Comparison of ENCODE assay signal across 8 cellular contexts in the genomic region with DNA sequence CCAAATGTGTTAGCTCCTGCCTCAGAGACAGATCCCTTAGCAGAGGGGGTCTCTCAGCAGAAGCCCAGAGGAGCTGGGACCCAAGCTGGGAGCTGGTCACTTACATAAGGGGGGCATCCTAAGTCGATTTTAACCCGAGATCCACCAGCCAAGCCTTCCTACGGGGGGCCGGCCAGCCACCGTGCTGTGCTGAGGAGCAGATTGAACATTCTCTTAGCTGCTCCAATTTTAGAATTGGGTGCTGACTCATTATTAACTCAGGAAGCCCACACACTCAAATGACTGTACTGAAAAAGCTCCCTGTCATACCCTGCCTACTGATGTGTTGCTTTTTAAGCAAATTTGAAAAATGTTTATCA.
DNase-seq lines count a peak whose midpoint lies in the region; ATAC-seq and TF ChIP-seq lines count a peak whose summit lies in the region.
"Not testable (repeated sequence)": the region's sequence is repeated elsewhere in the genome, so short reads cannot be mapped to it uniquely, and the experiment has no call there.

No MANE protein-coding gene starts in this region.

- not testable (repeated sequence) for H3K4me1 ChIP-seq in HUES48 (ENCODE audit: control insufficient read depth, insufficient read depth, low read length); right cardiac atrium (ENCODE audit: control insufficient read depth, insufficient read depth, low read length)
- peaks cover 30% of the 10 kb centered on the region for H3K4me1 ChIP-seq in skeletal muscle satellite cell (ENCODE audit: control insufficient read depth, insufficient read depth, low read length)

- not testable (repeated sequence) for H3K9ac ChIP-seq in HUES48 (ENCODE audit: low read depth, low read length)
- H3K9ac ChIP-seq in skeletal muscle satellite cell (ENCODE audit: low read depth, low read length): peak overlapping the region; percentile 94

- not testable (repeated sequence) for H3K27me3 ChIP-seq in HUES48 (ENCODE audit: control insufficient read depth, insufficient read depth, low read length); brain microvascular endothelial cell (replicated peaks); right cardiac atrium (ENCODE audit: control insufficient read depth, insufficient read depth); skeletal muscle satellite cell (ENCODE audit: control insufficient read depth, insufficient read depth, low read length)

- 3% methylated on average over 5 of the region's 5 CpGs for WGBS in right cardiac atrium

- in situ Hi-C loops in brain microvascular endothelial cell (cut with HindIII; ENCODE audit: low pct_ligation_motif_present, low sequenced_read_pairs): not testable (repeated sequence)

- intact Hi-C loops in right cardiac atrium (cut with DNase I): not testable (repeated sequence)

- DNase-seq in AG10803 (ENCODE audit: low read depth); brain microvascular endothelial cell: not testable (repeated sequence)
- DNase-seq in right cardiac atrium: peak in 2 of 3 donors; percentile 40 to 53

- not testable (repeated sequence) for H3K36me3 ChIP-seq in HUES48 (ENCODE audit: control insufficient read depth, insufficient read depth, low read length); brain microvascular endothelial cell (replicated peaks); skeletal muscle satellite cell (ENCODE audit: insufficient read depth, low read length)

- not testable (repeated sequence) for TF ChIP-seq CTCF in AG10803 (conservative IDR thresholded peaks at IDR 0.05; ENCODE audit: low read length); brain microvascular endothelial cell (IDR thresholded peaks at IDR 0.05; ENCODE audit: low read depth, low read length, missing control alignments)

- H3K9me3 ChIP-seq in HUES48 (ENCODE audit: control insufficient read depth, insufficient read depth, low read length); right cardiac atrium (ENCODE audit: control insufficient read depth, low read length); skeletal muscle satellite cell (replicated peaks; ENCODE audit: low read length): not testable (repeated sequence)

- not testable (repeated sequence) for H3K27ac ChIP-seq in HUES48 (ENCODE audit: low read depth, low read length)
- peak overlapping the region; percentile 97 for H3K27ac ChIP-seq in brain microvascular endothelial cell
- peak overlapping the region; percentile 58 for H3K27ac ChIP-seq in right cardiac atrium (ENCODE audit: low read length)

- H3K4me3 ChIP-seq in AG10803 (ENCODE audit: low read length): peak overlapping the region; percentile 67
- peak overlapping the region; percentile 24; the same call in 1 of the 2 replicates for H3K4me3 ChIP-seq in HUES48 (ENCODE audit: low read depth, low read length)
- peak overlapping the region; percentile 62 for H3K4me3 ChIP-seq in brain microvascular endothelial cell (ENCODE audit: low read depth, low read length)
- H3K4me3 ChIP-seq in right cardiac atrium (ENCODE audit: low read length): not testable (repeated sequence)
- H3K4me3 ChIP-seq in skeletal muscle satellite cell (ENCODE audit: low read length): peak overlapping the region; percentile 83

- peak overlapping the region; percentile 92 for H3K4me2 ChIP-seq in skeletal muscle satellite cell (ENCODE audit: low read length)

- ATAC-seq in GM19025 (IDR thresholded peaks at IDR 0.05; ENCODE audit: low read depth, unreplicated experiment): peak; percentile 49
- peak; percentile 88 for ATAC-seq in HG02759 (IDR thresholded peaks at IDR 0.05; ENCODE audit: unreplicated experiment)
- peak; percentile 80 to 85 for ATAC-seq in activated CD4-positive, CD25-positive, alpha-beta regulatory T cell treated with anti-CD3 and anti-CD28 coated beads, Interleukin-2, amount 50 U/mL, for 24 hours
- ATAC-seq in right cardiac atrium: peak; percentile 12 to 48

Comparison
In these comparisons a context has a peak if more than half of its experiments do, and no peak if none do; other contexts are left out.
1. ATAC-seq: peak in every context shown above with its lines; median percentile 88 in HG02759; 82 in activated CD4-positive, CD25-positive, alpha-beta regulatory T cell treated with anti-CD3 and anti-CD28 coated beads, Interleukin-2, amount 50 U/mL, for 24 hours; 49 in GM19025; 30 in right cardiac atrium.